Comparison of ENCODE assay signal across 8 cellular contexts in genomic region chr14:91177073-91177796, GRCh38.
DNase-seq lines count a peak whose midpoint lies in the region; ATAC-seq and TF ChIP-seq lines count a peak whose summit lies in the region.

No MANE protein-coding gene starts in this region.

- WGBS in iPS DF 6.9 (ENCODE audit: insufficient coverage, insufficient read length), result no CpG with 5 or more reads among the region's 10 CpGs

- H3K27ac ChIP-seq in ascending aorta, result no peak overlapping the region
- H3K27ac ChIP-seq in iPS DF 6.9 (ENCODE audit: low read length), result no peak overlapping the region

- ATAC-seq in GM19324 (IDR thresholded peaks at IDR 0.05; ENCODE audit: low FRiP score, unreplicated experiment), result peak; percentile 56
- no peak for ATAC-seq in HG02884 (IDR thresholded peaks at IDR 0.05; ENCODE audit: unreplicated experiment)

- intact Hi-C loops in ascending aorta (cut with DNase I), result loop anchor here (1.0 kb wide), 1 partner anchor 109 kb away; no protein-coding TSS in a partner anchor

- peak; percentile 40 to 73 (median 46) for TF ChIP-seq CTCF in ascending aorta (IDR thresholded peaks at IDR 0.05)

- H3K4me3 ChIP-seq in ascending aorta, result no peak overlapping the region
- H3K4me3 ChIP-seq in iPS DF 6.9 (ENCODE audit: low read length), result no peak overlapping the region

- DNase-seq in AG08396 (ENCODE audit: low spot score) (peak; percentile 61), NCI-H1694 treated with DMSO at 0.1 percent for 48 hours (lab: John Stamatoyannopoulos, UW) (peak; percentile 97), T-helper 22 cell (ENCODE audit: low read depth) (peak; percentile 33), ascending aorta (ENCODE audit: low spot score in 2 of 2) (no peak), iPS DF 6.9 (ENCODE audit: low read depth, low spot score) (peak; percentile 29)
- DNase-seq in stimulated activated CD4-positive, alpha-beta T cell treated with anti-CD3 and anti-CD28 coated beads, Interleukin-12 subunit alpha, Interleukin-12 subunit beta, amount 100 ng/mL, for 48 hours (ENCODE audit: low read depth in 2 of 3, low spot score in 1 of 3), result peak; percentile 34 to 53 (median 40)

- H3K36me3 ChIP-seq in ascending aorta (peaks cover 6 to 25% of the 10 kb centered on the region in 2 donors), iPS DF 6.9 (ENCODE audit: control insufficient read depth, insufficient read depth, low read length) (no peaks in the 10 kb centered on the region; the same call in 1 of the 2 replicates)

- no peaks in the 10 kb centered on the region for H3K9me3 ChIP-seq in ascending aorta
- no peaks in the 10 kb centered on the region for H3K9me3 ChIP-seq in iPS DF 6.9 (ENCODE audit: control insufficient read depth, insufficient read depth, low read length)

- no peaks in the 10 kb centered on the region for H3K27me3 ChIP-seq in ascending aorta
- no peaks in the 10 kb centered on the region for H3K27me3 ChIP-seq in iPS DF 6.9 (ENCODE audit: control insufficient read depth, insufficient read depth, low read length)

- no peaks in the 10 kb centered on the region for H3K4me1 ChIP-seq in ascending aorta
- no peaks in the 10 kb centered on the region for H3K4me1 ChIP-seq in iPS DF 6.9 (ENCODE audit: control insufficient read depth, insufficient read depth, low read length)

Comparison
In these comparisons a context has a peak if more than half of its experiments do, and no peak if none do; other contexts are left out.
1. DNase-seq: peak in AG08396 (single experiment), NCI-H1694 treated with DMSO at 0.1 percent for 48 hours (single experiment), T-helper 22 cell (single experiment), iPS DF 6.9 (single experiment) and stimulated activated CD4-positive, alpha-beta T cell treated with anti-CD3 and anti-CD28 coated beads, Interleukin-12 subunit alpha, Interleukin-12 subunit beta, amount 100 ng/mL, for 48 hours (3 of 3); none in ascending aorta (0 of 2).